8 cellular contexts compared by ENCODE assay signal in genomic region chr17:4833941-4834501, GRCh38. TPM values are rescaled to one million over a fixed set of nuclear protein-coding genes. Genes with fewer than 3 reads are reported as not detected.
DNase-seq lines count a peak whose midpoint lies in the region; TF ChIP-seq lines count a peak whose summit lies in the region.

No MANE protein-coding gene starts in this region.

- no peak for TF ChIP-seq CTCF in C4-2B (conservative IDR thresholded peaks at IDR 0.05)
- TF ChIP-seq CTCF in HL-60 (IDR thresholded peaks at IDR 0.05; ENCODE audit: insufficient read depth, low read length), result no peak
- no peak for TF ChIP-seq CTCF in WI38 (IDR thresholded peaks at IDR 0.05; ENCODE audit: low read depth, low read length)

- H3K4me3 ChIP-seq in HL-60 (replicated peaks; ENCODE audit: insufficient read depth, low read length), result peak overlapping the region; percentile 77
- H3K4me3 ChIP-seq in WI38 (ENCODE audit: low read depth, low read length), result peak overlapping the region; percentile 84
- peak overlapping the region; percentile 73 for H3K4me3 ChIP-seq in neuron (ENCODE audit: low read length)

- DNase-seq in HL-60 (ENCODE audit: low read depth in 1 of 2, low spot score in 1 of 2) (peak in 1 of 2 experiments; percentile 21), fibroblast of peridontal ligament (ENCODE audit: extremely low read depth) (peak; percentile 59), Kasumi-1 (lab: John Stamatoyannopoulos, UW) (no peak), ecto neural progenitor cell (ENCODE audit: low spot score) (no peak), cerebellum (ENCODE audit: low spot score) (no peak)

- H3K4me1 ChIP-seq in neuron (ENCODE audit: insufficient read depth, low read length), result peaks cover 14% of the 10 kb centered on the region

- H2AFZ ChIP-seq in neuron (ENCODE audit: low read depth, low read length), result peak overlapping the region; percentile 60

- H3K27ac ChIP-seq in C4-2B, result peak overlapping the region; percentile 94
- H3K27ac ChIP-seq in HL-60 (replicated peaks), result peak overlapping the region; percentile 71

- H3K36me3 ChIP-seq in neuron (ENCODE audit: insufficient read depth, low read length), result peaks cover 7% of the 10 kb centered on the region

- H3K27me3 ChIP-seq in HL-60 (ENCODE audit: insufficient read depth, poor library complexity, severe bottlenecking), result no peaks in the 10 kb centered on the region
- H3K27me3 ChIP-seq in neuron (ENCODE audit: insufficient read depth, low read length), result no peaks in the 10 kb centered on the region

- H3K9me3 ChIP-seq in neuron (ENCODE audit: low read length), result no peaks in the 10 kb centered on the region

RNA-seq across cellular contexts. Expression of gene MINK1, which starts 0.9 kb away (rescaled TPM):
- total RNA-seq in cerebellum, result 28.2 TPM

RNA-seq across cellular contexts. Expression of gene PLD2, which starts 27.1 kb away (rescaled TPM):
- total RNA-seq in cerebellum, result 12.1 TPM

RNA-seq across cellular contexts. Expression of gene PSMB6, which starts 38.1 kb away (rescaled TPM):
- 47.1 TPM for total RNA-seq in cerebellum

RNA-seq across cellular contexts. Expression of gene GLTPD2, which starts 45.3 kb away (rescaled TPM):
- total RNA-seq in cerebellum, result not detected
